8 cellular contexts compared by ENCODE assay signal in genomic region chr5:132497488-132497997, GRCh38. TPM values are rescaled to one million over a fixed set of nuclear protein-coding genes. Genes with fewer than 3 reads are reported as not detected.
DNase-seq lines count a peak whose midpoint lies in the region; ATAC-seq lines count a peak whose summit lies in the region.

No MANE protein-coding gene starts in this region.

- DNase-seq in DMS53 (lab: John Stamatoyannopoulos, UW) (peak; percentile 74), DMS53 treated with DMSO at 0.1 percent for 48 hours (lab: John Stamatoyannopoulos, UW; ENCODE audit: unreplicated experiment) (no peak), T-cell (no peak), NCI-H524 (lab: John Stamatoyannopoulos, UW) (no peak), NCI-H128 (lab: John Stamatoyannopoulos, UW; ENCODE audit: unreplicated experiment) (no peak)

- POLR2A ChIA-PET in T-cell (lab: Charles Lee), result interaction anchor here in 1 of 2 donors (0.6 to 1.9 kb wide), 3 partner anchors 13 to 41 kb away, joined by 4 to 7 read pairs (median 6); no protein-coding TSS in a partner anchor

- H3K9me3 ChIP-seq in esophagus (ENCODE audit: control insufficient read depth in 2 of 2, insufficient read depth in 1 of 2, low read depth in 1 of 2, low read length in 1 of 2) (no peaks in the 10 kb centered on the region), muscle layer of duodenum (ENCODE audit: control insufficient read depth in 1 of 2, low read length in 2 of 2) (no peaks in the 10 kb centered on the region)

- H3K36me3 ChIP-seq in esophagus (ENCODE audit: control insufficient read depth in 2 of 2, insufficient read depth in 2 of 2, low read length in 1 of 2) (no peaks in the 10 kb centered on the region), muscle layer of duodenum (ENCODE audit: control insufficient read depth in 1 of 2, insufficient read depth in 2 of 2, low read length in 2 of 2) (no peaks in the 10 kb centered on the region)

- no peaks in the 10 kb centered on the region for H3K27me3 ChIP-seq in esophagus (ENCODE audit: control insufficient read depth in 1 of 2, insufficient read depth in 2 of 2, low read length in 2 of 2)
- H3K27me3 ChIP-seq in muscle layer of duodenum (ENCODE audit: low read depth, low read length), result no peaks in the 10 kb centered on the region

- H3K27ac ChIP-seq in esophagus (ENCODE audit: low read depth in 2 of 2, low read length in 1 of 2), result peak overlapping the region; percentile 93 to 96
- peak overlapping the region; percentile 88 for H3K27ac ChIP-seq in muscle layer of duodenum (ENCODE audit: low read length)

- no peaks in the 10 kb centered on the region for H3K9me3 Mint-ChIP-seq in T-cell

- no peaks in the 10 kb centered on the region for H3K36me3 Mint-ChIP-seq in T-cell

- H3K4me3 ChIP-seq in esophagus (ENCODE audit: low read depth in 1 of 2, low read length in 2 of 2) (peak overlapping the region in 1 of 2 donors; percentile 56), muscle layer of duodenum (ENCODE audit: low read depth in 1 of 2, low read length in 2 of 2) (peak overlapping the region; percentile 60 to 70)

- H3K27me3 Mint-ChIP-seq in T-cell, result no peaks in the 10 kb centered on the region

- H3K27ac Mint-ChIP-seq in T-cell, result peak overlapping the region; percentile 96 to 99

- H3K4me1 Mint-ChIP-seq in T-cell, result peaks cover 60 to 69% (median 67%) of the 10 kb centered on the region in 3 donors

- ATAC-seq in T-cell (replicated peaks in 1 of 4) (no peak), GM21723 (IDR thresholded peaks at IDR 0.05; ENCODE audit: unreplicated experiment) (no peak)

- H3K4me1 ChIP-seq in esophagus (ENCODE audit: control insufficient read depth in 2 of 2, insufficient read depth in 2 of 2, low read length in 1 of 2) (peaks cover 2 to 11% of the 10 kb centered on the region in 2 donors), muscle layer of duodenum (ENCODE audit: control insufficient read depth in 1 of 2, insufficient read depth in 2 of 2, low read length in 2 of 2) (peaks cover 20 to 36% of the 10 kb centered on the region in 2 donors)

- WGBS in esophagus, 2 donors, result 41 to 46% methylated on average over 6 of the region's 6 CpGs

- CTCF ChIA-PET in T-cell (lab: Charles Lee), result interaction anchor here (0.9 to 4.4 kb wide), 6 partner anchors 8 to 111 kb away, joined by 3 to 72 read pairs (median 16); no protein-coding TSS in a partner anchor

- peak overlapping the region; percentile 92 to 96 (median 93) for H3K4me3 Mint-ChIP-seq in T-cell

RNA-seq across cellular contexts. Expression of gene IRF1, which starts 7.0 kb away (rescaled TPM):
- 100 to 1,000 TPM; 167 to 859 (median 252) TPM for total RNA-seq in T-cell
- polyA plus RNA-seq in esophagus, result 10 to 100 TPM in 1 of 2 donors, 1 to 10 TPM in 1; 7.5 to 14.2 TPM

RNA-seq across cellular contexts. Expression of gene IL5, which starts 45.8 kb away (rescaled TPM):
- 1 to 10 TPM in 1 of 5 donors, not detected in 4; 1.2 TPM for total RNA-seq in T-cell
- polyA plus RNA-seq in esophagus, result not detected

RNA-seq across cellular contexts. Expression of gene RAD50, which starts 59.2 kb away (rescaled TPM):
- total RNA-seq in T-cell, result 10 to 100 TPM; 19.7 to 33.7 (median 28.5) TPM
- polyA plus RNA-seq in esophagus, result 1 to 10 TPM; 6.2 to 8.5 TPM
